In the genomic region with DNA sequence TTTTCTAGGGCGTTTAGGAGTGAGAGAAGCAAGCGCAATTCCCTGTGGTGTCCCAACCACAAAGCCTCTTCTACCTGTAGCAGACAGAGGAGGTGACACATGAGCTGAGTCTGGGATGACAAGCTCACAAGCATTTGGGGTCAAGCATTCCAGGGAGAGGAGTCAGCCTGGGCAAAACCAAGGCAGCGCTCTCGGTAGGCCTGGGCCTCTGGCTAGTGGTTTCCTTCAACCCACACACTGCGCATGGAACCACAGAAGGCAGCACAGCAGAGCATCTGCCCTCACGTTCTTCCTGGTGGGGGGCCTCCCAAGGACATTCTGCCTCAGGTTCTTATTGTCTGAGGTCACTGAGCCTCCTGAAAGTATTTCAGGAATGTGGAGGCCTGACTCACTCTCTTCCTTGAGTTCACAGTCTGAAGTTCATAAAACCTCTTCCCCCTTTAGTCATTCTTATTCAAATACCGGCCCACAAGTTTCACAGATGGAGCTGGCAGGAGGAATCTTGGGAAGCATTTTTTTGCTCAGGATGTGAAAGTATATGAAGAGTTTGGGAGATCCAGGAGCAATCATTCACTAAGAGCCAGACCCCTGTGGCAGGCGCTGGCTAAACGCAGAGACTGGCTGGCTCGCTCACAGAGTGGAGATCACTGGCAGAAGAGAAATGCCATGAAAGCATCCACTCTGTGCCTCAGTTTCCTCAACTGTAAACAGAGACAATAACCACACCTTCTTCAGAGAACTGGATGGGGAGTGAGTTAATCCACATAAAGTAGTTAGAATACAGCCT, we compare ENCODE assay signal across 11 cellular contexts. TPM values are rescaled to one million over a fixed set of nuclear protein-coding genes. Genes with fewer than 3 reads are reported as not detected.
A peak's percentile ranks its signal among the peaks of the same experiment; 100 is the strongest.
DNase-seq lines count a peak whose midpoint lies in the region; ATAC-seq and TF ChIP-seq lines count a peak whose summit lies in the region.
"Had no signal": no experiment of that assay in that cellular context is flagged by ENCODE, and none has a peak within 500 bp of the region (broad histone marks: within the 10 kb centered on the region; RNA-seq: fewer than 3 reads in every experiment).

No MANE protein-coding gene starts in this region.

- no peaks in the 10 kb centered on the region for H3K9me2 ChIP-seq in MM.1S (replicated peaks; ENCODE audit: insufficient read depth, low read length)

- H3K9me3 ChIP-seq in heart left ventricle (no peaks in the 10 kb centered on the region), MM.1S (replicated peaks; ENCODE audit: insufficient read depth, low read length) (no peaks in the 10 kb centered on the region)

- no peak overlapping the region for H2AFZ ChIP-seq in MM.1S (ENCODE audit: low read length)

- H3K27me3 ChIP-seq in heart left ventricle (no peaks in the 10 kb centered on the region), MM.1S (replicated peaks; ENCODE audit: insufficient read depth, low read length) (no peaks in the 10 kb centered on the region)
- H3K27me3 ChIP-seq: dorsolateral prefrontal cortex had no signal

- no peak overlapping the region for H3K9ac ChIP-seq in MM.1S (ENCODE audit: low read length)

- peaks cover 0 to 13% (median 3%) of the 10 kb centered on the region in 12 donors for H3K4me1 ChIP-seq in heart left ventricle
- no peaks in the 10 kb centered on the region for H3K4me1 ChIP-seq in MM.1S (ENCODE audit: low read length)

- intact Hi-C loops in heart left ventricle (cut with DNase I): no loop called here

- no peak for TF ChIP-seq POLR2A in heart left ventricle (IDR thresholded peaks at IDR 0.05)

- H3K79me2 ChIP-seq in MM.1S (ENCODE audit: low read length): no peaks in the 10 kb centered on the region

- H3K36me3 ChIP-seq in heart left ventricle: no peaks in the 10 kb centered on the region
- no peaks in the 10 kb centered on the region for H3K36me3 ChIP-seq in MM.1S (replicated peaks; ENCODE audit: insufficient read depth, low read length)

- no peaks in the 10 kb centered on the region for H4K20me1 ChIP-seq in MM.1S (ENCODE audit: insufficient read depth, low read length)

- CTCF ChIA-PET in activated naive CD4-positive, alpha-beta T cell treated with anti-CD3 and anti-CD28 coated beads, Interleukin-2, amount 10 ng/mL, durations not matched to agents 7 days and 5 days (lab: Charles Lee): interaction anchor here (1.3 kb wide), 1 partner anchor 85 kb away, joined by 4 read pairs; no protein-coding TSS in a partner anchor

- no peaks in the 10 kb centered on the region for H3K4me1 Mint-ChIP-seq in activated naive CD4-positive, alpha-beta T cell treated with anti-CD3 and anti-CD28 coated beads, Interleukin-2, amount 10 ng/mL, durations not matched to agents 7 days and 5 days
- H3K4me1 Mint-ChIP-seq: activated CD4-positive, alpha-beta T cell treated with anti-CD3 and anti-CD28 coated beads, Interleukin-2, amount 10 ng/mL, durations not matched to agents 7 days and 5 days had no signal

- no peaks in the 10 kb centered on the region for H3K36me3 Mint-ChIP-seq in activated naive CD4-positive, alpha-beta T cell treated with anti-CD3 and anti-CD28 coated beads, Interleukin-2, amount 10 ng/mL, durations not matched to agents 7 days and 5 days

- no peaks in the 10 kb centered on the region for H3F3A ChIP-seq in MM.1S (ENCODE audit: insufficient read depth, low read length)

- ATAC-seq in SK-N-SH treated with all-trans-retinoic acid at 6 μM for 48 hours (peak; percentile 79), heart left ventricle (no peak)

- peak; percentile 95 for DNase-seq in H4 (ENCODE audit: low spot score)
- DNase-seq in fibroblast of villous mesenchyme (ENCODE audit: low read depth): peak; percentile 91
- DNase-seq in pulmonary artery endothelial cell (ENCODE audit: low read depth, low spot score): peak; percentile 94
- DNase-seq in stimulated activated CD4-positive, alpha-beta T cell treated with anti-CD3 and anti-CD28 coated beads, Interleukin-1b, Interleukin-23, amount 100 ng/mL, for 48 hours: no peak
- DNase-seq in heart left ventricle: no peak
- DNase-seq in activated naive CD4-positive, alpha-beta T cell treated with anti-CD3 and anti-CD28 coated beads, Interleukin-2, amount 10 ng/mL, durations not matched to agents 7 days and 5 days: no peak
- DNase-seq in MM.1S: no peak
- DNase-seq: activated CD4-positive, alpha-beta T cell treated with anti-CD3 and anti-CD28 coated beads, Interleukin-2, amount 10 ng/mL, durations not matched to agents 7 days and 5 days; dorsolateral prefrontal cortex; NCI-H2081 had no signal

- no peak overlapping the region for H3K4me3 ChIP-seq in fibroblast of villous mesenchyme (ENCODE audit: low read depth, low read length)
- no peak overlapping the region for H3K4me3 ChIP-seq in heart left ventricle
- H3K4me3 ChIP-seq in MM.1S (ENCODE audit: low read length): no peak overlapping the region
- H3K4me3 ChIP-seq: dorsolateral prefrontal cortex had no signal

- H3K27ac Mint-ChIP-seq in activated naive CD4-positive, alpha-beta T cell treated with anti-CD3 and anti-CD28 coated beads, Interleukin-2, amount 10 ng/mL, durations not matched to agents 7 days and 5 days: no peak overlapping the region
- H3K27ac Mint-ChIP-seq: activated CD4-positive, alpha-beta T cell treated with anti-CD3 and anti-CD28 coated beads, Interleukin-2, amount 10 ng/mL, durations not matched to agents 7 days and 5 days had no signal

- H3K27ac ChIP-seq in heart left ventricle (no peak overlapping the region), MM.1S (ENCODE audit: low read length) (no peak overlapping the region)
- H3K27ac ChIP-seq: dorsolateral prefrontal cortex had no signal

- 83 to 92% (median 85%) methylated on average over 10 of the region's 10 CpGs for WGBS in heart left ventricle, 4 donors

- TF ChIP-seq CTCF in fibroblast of villous mesenchyme (IDR thresholded peaks at IDR 0.05; ENCODE audit: insufficient read depth, low read depth, low read length): no peak
- no peak for TF ChIP-seq CTCF in heart left ventricle (IDR thresholded peaks at IDR 0.05)
- TF ChIP-seq CTCF in MM.1S (IDR thresholded peaks at IDR 0.05; ENCODE audit: low read length): no peak

- H3K4me2 ChIP-seq in MM.1S (ENCODE audit: low read depth, low read length): no peak overlapping the region

- no peaks in the 10 kb centered on the region for H3K27me3 Mint-ChIP-seq in activated naive CD4-positive, alpha-beta T cell treated with anti-CD3 and anti-CD28 coated beads, Interleukin-2, amount 10 ng/mL, durations not matched to agents 7 days and 5 days
- H3K27me3 Mint-ChIP-seq: activated CD4-positive, alpha-beta T cell treated with anti-CD3 and anti-CD28 coated beads, Interleukin-2, amount 10 ng/mL, durations not matched to agents 7 days and 5 days had no signal

- H3K4me3 Mint-ChIP-seq in activated naive CD4-positive, alpha-beta T cell treated with anti-CD3 and anti-CD28 coated beads, Interleukin-2, amount 10 ng/mL, durations not matched to agents 7 days and 5 days: no peak overlapping the region
- H3K4me3 Mint-ChIP-seq: activated CD4-positive, alpha-beta T cell treated with anti-CD3 and anti-CD28 coated beads, Interleukin-2, amount 10 ng/mL, durations not matched to agents 7 days and 5 days had no signal

- H3K9me3 Mint-ChIP-seq in activated naive CD4-positive, alpha-beta T cell treated with anti-CD3 and anti-CD28 coated beads, Interleukin-2, amount 10 ng/mL, durations not matched to agents 7 days and 5 days: no peaks in the 10 kb centered on the region
- H3K9me3 Mint-ChIP-seq: activated CD4-positive, alpha-beta T cell treated with anti-CD3 and anti-CD28 coated beads, Interleukin-2, amount 10 ng/mL, durations not matched to agents 7 days and 5 days had no signal

TF ChIP-seq in SK-N-SH treated with all-trans-retinoic acid at 6 μM for 48 hours, 23 proteins besides CTCF, POLR2A, EP300 and RAD21 (continues in another document):
- TF ChIP-seq ZFP30 (CRISPR knock-in tag; IDR thresholded peaks at IDR 0.05) (no peak), TSHZ2 (CRISPR knock-in tag; IDR thresholded peaks at IDR 0.05) (peak; percentile 73), ZC3H10 (CRISPR knock-in tag; IDR thresholded peaks at IDR 0.05) (no peak)

RNA-seq across cellular contexts. Expression of gene CCN1, which starts 26.8 kb away (rescaled TPM):
- 6.7 and 10.4 TPM in 2 replicates for total RNA-seq in H4 (2014; rRNA removed; shearing (Covaris generic))
- 149 and 163 TPM in 2 replicates for total RNA-seq in fibroblast of villous mesenchyme
- total RNA-seq in pulmonary artery endothelial cell: 171 and 172 TPM in 2 replicates
- 100 to 1,000 TPM in 1 of 9 donors, 10 to 100 TPM in 8; 12.0 to 213 (median 48.9) TPM for total RNA-seq in heart left ventricle
- 100 to 1,000 TPM in 1 of 2 donors, 10 to 100 TPM in 1; 31.0 to 253 TPM for polyA plus RNA-seq in heart left ventricle
- total RNA-seq: activated CD4-positive, alpha-beta T cell treated with anti-CD3 and anti-CD28 coated beads, Interleukin-2, amount 10 ng/mL, durations not matched to agents 7 days and 5 days had no signal

Comparison
In these comparisons a context has a peak if more than half of its experiments do, and no peak if none do; other contexts are left out.
1. DNase-seq: peak in H4 (single experiment), fibroblast of villous mesenchyme (single experiment) and pulmonary artery endothelial cell (single experiment); none in stimulated activated CD4-positive, alpha-beta T cell treated with anti-CD3 and anti-CD28 coated beads, Interleukin-1b, Interleukin-23, amount 100 ng/mL, for 48 hours (single experiment), heart left ventricle (0 of 5), activated naive CD4-positive, alpha-beta T cell treated with anti-CD3 and anti-CD28 coated beads, Interleukin-2, amount 10 ng/mL, durations not matched to agents 7 days and 5 days (single experiment) and MM.1S (single experiment).